13 cellular contexts compared by ENCODE assay signal in genomic region chr2:109254174-109254904, GRCh38.
DNase-seq lines count a peak whose midpoint lies in the region; ATAC-seq and TF ChIP-seq lines count a peak whose summit lies in the region.
"Had no signal": no experiment of that assay in that cellular context is flagged by ENCODE, and none has a peak within 500 bp of the region (broad histone marks: within the 10 kb centered on the region; RNA-seq: fewer than 3 reads in every experiment).

No MANE protein-coding gene starts in this region.

- peaks cover 1% of the 10 kb centered on the region for H3K36me3 Mint-ChIP-seq in endothelial cell (ENCODE audit: low read depth, unreplicated experiment)
- H3K36me3 Mint-ChIP-seq in CD8-positive, alpha-beta memory T cell = peaks cover 0 to 1% (median 0%) of the 10 kb centered on the region in 3 donors

- CTCF ChIA-PET in CD8-positive, alpha-beta memory T cell (lab: Charles Lee) = no interaction called here

- H3K4me1 ChIP-seq in colonic mucosa = no peaks in the 10 kb centered on the region
- H3K4me1 ChIP-seq in CD8-positive, alpha-beta memory T cell (ENCODE audit: insufficient read depth, low read length) = no peaks in the 10 kb centered on the region

- no peak overlapping the region for H3K9ac ChIP-seq in colonic mucosa (ENCODE audit: low read depth in 2 of 2, low read length in 2 of 2)

- H3K27me3 Mint-ChIP-seq in endothelial cell (ENCODE audit: unreplicated experiment) = no peaks in the 10 kb centered on the region
- peaks cover 9 to 32% of the 10 kb centered on the region in 2 donors for H3K27me3 Mint-ChIP-seq in CD8-positive, alpha-beta memory T cell

- POLR2A ChIA-PET in CD8-positive, alpha-beta memory T cell (lab: Charles Lee) = no interaction called here

- H3K4me3 ChIP-seq in colonic mucosa = no peak overlapping the region
- H3K4me3 ChIP-seq in CD8-positive, alpha-beta memory T cell (ENCODE audit: low read length) = no peak overlapping the region

- intact Hi-C loops in colonic mucosa (cut with DNase I) = no loop called here

- TF ChIP-seq CTCF in GM13977 (IDR thresholded peaks at IDR 0.05; ENCODE audit: extremely low read depth, insufficient read depth, missing control alignments) (no peak), endothelial cell (IDR thresholded peaks at IDR 0.05; ENCODE audit: unreplicated experiment) (no peak), colonic mucosa (IDR thresholded peaks at IDR 0.05) (no peak)

- H3K4me3 Mint-ChIP-seq in endothelial cell (ENCODE audit: unreplicated experiment) = no peak overlapping the region
- H3K4me3 Mint-ChIP-seq in CD8-positive, alpha-beta memory T cell = no peak overlapping the region

- H3K9me3 Mint-ChIP-seq in endothelial cell (ENCODE audit: unreplicated experiment) = no peaks in the 10 kb centered on the region
- H3K9me3 Mint-ChIP-seq in CD8-positive, alpha-beta memory T cell = no peaks in the 10 kb centered on the region

- H3K27ac ChIP-seq in colonic mucosa = no peak overlapping the region
- H3K27ac ChIP-seq in CD8-positive, alpha-beta memory T cell (ENCODE audit: low read depth, low read length) = no peak overlapping the region
- H3K27ac ChIP-seq: HL-60 had no signal

- H3K9me3 ChIP-seq in colonic mucosa = no peaks in the 10 kb centered on the region
- no peaks in the 10 kb centered on the region for H3K9me3 ChIP-seq in CD8-positive, alpha-beta memory T cell (ENCODE audit: low read length)

- no peaks in the 10 kb centered on the region for H3K36me3 ChIP-seq in colonic mucosa
- no peaks in the 10 kb centered on the region for H3K36me3 ChIP-seq in CD8-positive, alpha-beta memory T cell (ENCODE audit: insufficient read depth, low read length)

- in situ Hi-C loops in GM13977 (cut with MboI; ENCODE audit: low pct_unique_long_range_greater_than_20kb, low sequenced_read_pairs, unreplicated experiment) = no loop called here

- ATAC-seq in GM19395 (IDR thresholded peaks at IDR 0.05; ENCODE audit: unreplicated experiment) = peak; percentile 72
- peak; percentile 60 for ATAC-seq in HG03159 (IDR thresholded peaks at IDR 0.05; ENCODE audit: unreplicated experiment)

- no peaks in the 10 kb centered on the region for H3K27me3 ChIP-seq in colonic mucosa
- H3K27me3 ChIP-seq in CD8-positive, alpha-beta memory T cell (ENCODE audit: insufficient read depth, low read length, poor library complexity, severe bottlenecking) = no peaks in the 10 kb centered on the region

- peak; percentile 45 for DNase-seq in GM13977 (ENCODE audit: low spot score)
- no peak for DNase-seq in endothelial cell (ENCODE audit: low spot score)
- no peak for DNase-seq in colonic mucosa
- DNase-seq in stimulated activated CD4-positive, alpha-beta T cell treated with anti-CD3 and anti-CD28 coated beads, Interleukin-4, amount 100 ng/mL, for 4 hours = no peak
- DNase-seq in SKM-1 treated with dmso at 0.1 percent for 144 hours (lab: John Stamatoyannopoulos, UW; ENCODE audit: unreplicated experiment) = no peak
- DNase-seq in CD8-positive, alpha-beta memory T cell = no peak
- DNase-seq: activated CD4-positive, alpha-beta T cell treated with anti-CD3 and anti-CD28 coated beads, Interleukin-2, amount 50 U/mL, for 1 hour; amniotic stem cell; NCI-H2107; stimulated activated CD4-positive, alpha-beta T cell treated with anti-CD3 and anti-CD28 coated beads, Interleukin-1b, Interleukin-23, amount 100 ng/mL, for 48 hours had no signal

- peaks cover 49% of the 10 kb centered on the region for H3K4me1 Mint-ChIP-seq in endothelial cell (ENCODE audit: unreplicated experiment)
- H3K4me1 Mint-ChIP-seq in CD8-positive, alpha-beta memory T cell = no peaks in the 10 kb centered on the region

- H3K27ac Mint-ChIP-seq in endothelial cell (ENCODE audit: unreplicated experiment) = peak overlapping the region; percentile 87
- H3K27ac Mint-ChIP-seq in CD8-positive, alpha-beta memory T cell = no peak overlapping the region
